17 cellular contexts compared by ENCODE assay signal in genomic region chr19:13007292-13008045, GRCh38. TPM values are rescaled to one million over a fixed set of nuclear protein-coding genes. Genes with fewer than 3 reads are reported as not detected.
DNase-seq lines count a peak whose midpoint lies in the region; ATAC-seq, FAIRE-seq and TF ChIP-seq lines count a peak whose summit lies in the region.
"Had no signal": no experiment of that assay in that cellular context is flagged by ENCODE, and none has a peak within 500 bp of the region (broad histone marks: within the 10 kb centered on the region; RNA-seq: fewer than 3 reads in every experiment).

No MANE protein-coding gene starts in this region.

- TF ChIP-seq CTCF in HFFc6 (IDR thresholded peaks at IDR 0.05), result peak; percentile 27
- TF ChIP-seq CTCF in dorsolateral prefrontal cortex (IDR thresholded peaks at IDR 0.05 in 54 of 56, conservative IDR thresholded peaks at IDR 0.05 in 2 of 56; ENCODE audit: low read depth in 1 of 56, partially characterized antibody in 56 of 56), result peak in 1 of 56 donors; percentile 12
- TF ChIP-seq CTCF in HepG2 (CRISPR knock-in tag; IDR thresholded peaks at IDR 0.05), result no peak

- no peaks in the 10 kb centered on the region for H3K9me3 Mint-ChIP-seq in HFFc6
- no peaks in the 10 kb centered on the region for H3K9me3 Mint-ChIP-seq in activated T-cell treated with anti-CD3 and anti-CD28 coated beads, Interleukin-2, amount 50 U/mL, for 4 hours
- H3K9me3 Mint-ChIP-seq: activated T-cell treated with anti-CD3 and anti-CD28 coated beads, Interleukin-2, amount 50 U/mL, for 24 hours; WTC11 had no signal

- H3K27me3 Mint-ChIP-seq in HFFc6 (ENCODE audit: insufficient read depth), result no peaks in the 10 kb centered on the region; the same call in 1 of the 2 replicates
- peaks cover 41% of the 10 kb centered on the region for H3K27me3 Mint-ChIP-seq in activated T-cell treated with anti-CD3 and anti-CD28 coated beads, Interleukin-2, amount 50 U/mL, for 4 hours (ENCODE audit: low read depth)

- peaks cover 4% of the 10 kb centered on the region; the same call in 1 of the 2 replicates for H3K36me3 Mint-ChIP-seq in HFFc6 (ENCODE audit: low read depth)
- H3K36me3 Mint-ChIP-seq in activated T-cell treated with anti-CD3 and anti-CD28 coated beads, Interleukin-2, amount 50 U/mL, for 4 hours (ENCODE audit: insufficient read depth), result peaks cover 3% of the 10 kb centered on the region
- H3K36me3 Mint-ChIP-seq: WTC11 had no signal

- no peak overlapping the region for H3K9ac ChIP-seq in HepG2 (ENCODE audit: insufficient read depth, low read depth, low read length)

- no peak overlapping the region for H2AFZ ChIP-seq in HepG2 (ENCODE audit: low read length)

- TF ChIP-seq EP300 in HepG2 (IDR thresholded peaks at IDR 0.05; ENCODE audit: low read depth in 2 of 2, low read length in 2 of 2), result no peak
- no peak for TF ChIP-seq EP300 in HepG2 (CRISPR knock-in tag; IDR thresholded peaks at IDR 0.05; ENCODE audit: borderline replicate concordance)

- no peak overlapping the region for H3K4me2 ChIP-seq in HepG2 (ENCODE audit: low read depth, low read length)

- POLR2A ChIA-PET in HepG2 (lab: Yijun Ruan, JAX), result interaction anchor here (3.8 kb wide), 1 partner anchor 53 kb away, joined by 16 read pairs; no protein-coding TSS in a partner anchor

- peaks cover 1% of the 10 kb centered on the region for H3K4me1 Mint-ChIP-seq in HFFc6 (ENCODE audit: low read depth)
- peaks cover under 1% of the 10 kb centered on the region for H3K4me1 Mint-ChIP-seq in activated T-cell treated with anti-CD3 and anti-CD28 coated beads, Interleukin-2, amount 50 U/mL, for 4 hours (ENCODE audit: low read depth)

- BruUV-seq in HepG2 (replicated peaks; lab: Mats Ljungman, UMichigan), result no TSS peak

- peaks cover 24% of the 10 kb centered on the region for H3K79me2 ChIP-seq in HepG2 (ENCODE audit: insufficient read depth, low read length)

- H3K27ac Mint-ChIP-seq in HFFc6, result no peak overlapping the region
- H3K27ac Mint-ChIP-seq: activated T-cell treated with anti-CD3 and anti-CD28 coated beads, Interleukin-2, amount 50 U/mL, for 24 hours; WTC11 had no signal

- H3K4me3 ChIP-seq in dorsolateral prefrontal cortex (peak overlapping the region in 2 of 59 donors; percentile 13 to 36), HepG2 (replicated peaks in 1 of 3; ENCODE audit: insufficient read depth in 1 of 3, low read depth in 2 of 3, low read length in 3 of 3) (no peak overlapping the region)
- H3K4me3 ChIP-seq: cardiac muscle cell had no signal

- H3K36me3 ChIP-seq in HepG2 (replicated peaks in 1 of 2; ENCODE audit: control insufficient read depth in 1 of 2, insufficient read depth in 2 of 2, low read length in 2 of 2), result peaks cover 3 to 4% of the 10 kb centered on the region in 2 experiments; a peak in 3 of 5 replicates
- H3K36me3 ChIP-seq: cardiac muscle cell had no signal

- in situ Hi-C loops in HepG2 (cut with HindIII; ENCODE audit: extremely low pct_ligation_motif_present, low pct_unique_long_range_greater_than_20kb), result no loop called here

- H3K4me3 Mint-ChIP-seq in HFFc6, result no peak overlapping the region
- no peak overlapping the region for H3K4me3 Mint-ChIP-seq in activated T-cell treated with anti-CD3 and anti-CD28 coated beads, Interleukin-2, amount 50 U/mL, for 4 hours
- H3K4me3 Mint-ChIP-seq: activated T-cell treated with anti-CD3 and anti-CD28 coated beads, Interleukin-2, amount 50 U/mL, for 24 hours; WTC11 had no signal

- H3K27me3 ChIP-seq in dorsolateral prefrontal cortex, result no peaks in the 10 kb centered on the region
- no peaks in the 10 kb centered on the region; a peak in 1 of 5 replicates for H3K27me3 ChIP-seq in HepG2 (ENCODE audit: control insufficient read depth in 1 of 2, insufficient read depth in 2 of 2, low read length in 2 of 2)

- H3K27ac ChIP-seq in dorsolateral prefrontal cortex (peak overlapping the region; percentile 15 to 100 (median 98)), HepG2 (ENCODE audit: extremely low read length, insufficient read depth, low read length) (no peak overlapping the region), temporal lobe (ENCODE audit: low read depth, low read length) (peak overlapping the region; percentile 86)
- H3K27ac ChIP-seq: cardiac muscle cell, foreskin keratinocyte had no signal

- intact Hi-C loops in dorsolateral prefrontal cortex (cut with DNase I), result no loop called here
- intact Hi-C loops in HepG2 (cut with micrococcal nuclease; ENCODE audit: unreplicated experiment), result no loop called here

- TF ChIP-seq POLR2A in HepG2 (IDR thresholded peaks at IDR 0.05; ENCODE audit: insufficient read depth in 1 of 2, low read depth in 2 of 2, low read length in 2 of 2), result no peak

- WGBS in HepG2 (ENCODE audit: low lambda C conversion rate), result 97% methylated on average over 15 of the region's 17 CpGs

- no peak for DNase-seq in HFFc6
- DNase-seq in dorsolateral prefrontal cortex, result peak in 1 of 10 donors; percentile 19
- DNase-seq in HepG2 (ENCODE audit: low spot score), result no peak
- DNase-seq in superior temporal gyrus (ENCODE audit: extremely low spot score), result no peak
- no peak for DNase-seq in activated T-cell treated with anti-CD3 and anti-CD28 coated beads, Interleukin-2, amount 50 U/mL, for 4 hours
- DNase-seq in NCI-H146 (lab: John Stamatoyannopoulos, UW), result no peak
- DNase-seq: activated T-cell treated with anti-CD3 and anti-CD28 coated beads, Interleukin-2, amount 50 U/mL, for 24 hours; foreskin keratinocyte; HCEC 1CT; mesendoderm; NCI-H2227 treated with DMSO at 0.1 percent for 48 hours had no signal

- peaks cover 14% of the 10 kb centered on the region for H3K4me1 ChIP-seq in HepG2 (ENCODE audit: insufficient read depth, low read length)

- CTCF ChIA-PET in HepG2 (lab: Yijun Ruan, JAX; ENCODE audit: low intra/inter-chr PET ratio, low total read pairs), result no interaction called here

- no peak for ATAC-seq in HepG2
- ATAC-seq in GM19452 (IDR thresholded peaks at IDR 0.05; ENCODE audit: unreplicated experiment), result no peak
- no peak for ATAC-seq in activated T-cell treated with anti-CD3 and anti-CD28 coated beads, Interleukin-2, amount 50 U/mL, for 4 hours
- ATAC-seq: foreskin keratinocyte, WTC11 had no signal

- H4K20me1 ChIP-seq in HepG2 (ENCODE audit: insufficient read depth, low read length), result no peaks in the 10 kb centered on the region

- TF ChIP-seq RAD21 in HepG2 (CRISPR knock-in tag; IDR thresholded peaks at IDR 0.05), result no peak

- H3K9me3 ChIP-seq in HepG2 (ENCODE audit: low read length), result no peaks in the 10 kb centered on the region

- no peak for FAIRE-seq in HepG2 (lab: Jason Lieb, UNC)
- FAIRE-seq: RCC 7860 had no signal

RNA-seq across cellular contexts. Expression of gene NFIX, which starts 12.2 kb away (rescaled TPM):
- 100 to 1,000 TPM; 129 to 161 (median 142) TPM for total RNA-seq in HFFc6 (2021; fragmentation: NEBNext Ultra II Directional; extraction: Animal tissue kit (Norgen Biotek cat#: 25700))
- total RNA-seq in dorsolateral prefrontal cortex (100 to 1,000 TPM; 219 to 402 (median 309) TPM), HepG2 (2016; rRNA removed; fragmentation: Illumina TruSeq; extraction: Trizol) (5.4 and 5.6 TPM in 2 replicates), temporal lobe (185 TPM)
- 16.3 and 20.2 TPM in 2 replicates for total RNA-seq in HepG2 (2016; cell fraction: cytosol; rRNA removed; fragmentation: Illumina TruSeq; extraction: Trizol; ENCODE audit: low read depth)
- total RNA-seq in HepG2 (2016; cell fraction: insoluble cytoplasmic fraction; rRNA removed; fragmentation: Illumina TruSeq; extraction: Trizol), result 4.6 and 4.7 TPM in 2 replicates
- 6.7 and 9.2 TPM in 2 replicates for total RNA-seq in HepG2 (2016; cell fraction: membrane; rRNA removed; fragmentation: Illumina TruSeq; extraction: Trizol)
- 4.9 and 6.0 TPM in 2 replicates for total RNA-seq in HepG2 (2016; cell fraction: nucleus; rRNA removed; fragmentation: Illumina TruSeq; extraction: Trizol)
- polyA plus RNA-seq in HepG2 (2011; rRNA removed), result 3.0 and 3.4 TPM in 2 replicates
- 1.4 and 1.6 TPM in 2 replicates for polyA plus RNA-seq in HepG2 (2011; cell fraction: cytosol; rRNA removed)
- polyA plus RNA-seq in HepG2 (2011; cell fraction: nucleus; rRNA removed), result 11.0 and 14.0 TPM in 2 replicates
- 9.0 and 12.2 TPM in 2 replicates for polyA plus RNA-seq in HepG2 (2012)
- 0.70 and 0.93 TPM in 2 replicates for polyA plus RNA-seq in HepG2 (2016; cell fraction: cytosol; fragmentation: Illumina TruSeq; extraction: Trizol; ENCODE audit: low read depth)
- polyA plus RNA-seq in HepG2 (2016; cell fraction: insoluble cytoplasmic fraction; fragmentation: Illumina TruSeq; extraction: Trizol; ENCODE audit: low read depth), result 8.8 and 11.9 TPM in 2 replicates
- 3.1 and 4.9 TPM in 2 replicates for polyA plus RNA-seq in HepG2 (2016; cell fraction: membrane; fragmentation: Illumina TruSeq; extraction: Trizol; ENCODE audit: low read depth)
- polyA plus RNA-seq in HepG2 (2016; cell fraction: nucleus; fragmentation: Illumina TruSeq; extraction: Trizol; ENCODE audit: insufficient read depth, low read depth), result 14.6 and 14.7 TPM in 2 replicates
- 0.82 and 6.2 TPM in 2 replicates for polyA minus RNA-seq in HepG2 (2011; rRNA and poly(A)+ RNA removed; ENCODE audit: low replicate concordance)
- polyA minus RNA-seq in HepG2 (2011; cell fraction: cytosol; rRNA and poly(A)+ RNA removed), result 5.0 and 6.2 TPM in 2 replicates
- 6.8 and 7.7 TPM in 2 replicates for polyA minus RNA-seq in HepG2 (2011; cell fraction: nucleus; rRNA and poly(A)+ RNA removed)
- 10 to 100 TPM; 11.1 to 20.4 (median 16.1) TPM for total RNA-seq in activated T-cell treated with anti-CD3 and anti-CD28 coated beads, Interleukin-2, amount 50 U/mL, for 4 hours
- total RNA-seq: cardiac muscle cell had no signal
- polyA plus RNA-seq: cardiac muscle cell had no signal

RNA-seq across cellular contexts. Expression of gene DAND5, which starts 38.1 kb away (rescaled TPM):
- not detected for total RNA-seq in HFFc6 (2021; fragmentation: NEBNext Ultra II Directional; extraction: Animal tissue kit (Norgen Biotek cat#: 25700))
- total RNA-seq in dorsolateral prefrontal cortex (1 to 10 TPM in 1 of 120 experiments, under 1 TPM in 49, not detected in 70; 0.14 to 1.1 (median 0.35) TPM), HepG2 (2016; rRNA removed; fragmentation: Illumina TruSeq; extraction: Trizol) (not detected in 2 replicates), temporal lobe (not detected)
- not detected in 2 replicates for total RNA-seq in HepG2 (2016; cell fraction: cytosol; rRNA removed; fragmentation: Illumina TruSeq; extraction: Trizol; ENCODE audit: low read depth)
- total RNA-seq in HepG2 (2016; cell fraction: insoluble cytoplasmic fraction; rRNA removed; fragmentation: Illumina TruSeq; extraction: Trizol), result not detected in 2 replicates
- total RNA-seq in HepG2 (2016; cell fraction: membrane; rRNA removed; fragmentation: Illumina TruSeq; extraction: Trizol), result not detected in 2 replicates
- total RNA-seq in HepG2 (2016; cell fraction: nucleus; rRNA removed; fragmentation: Illumina TruSeq; extraction: Trizol), result not detected in 2 replicates
- 0.04 TPM in 1 of 2 replicates, not detected in the other for polyA plus RNA-seq in HepG2 (2011; rRNA removed)
- polyA plus RNA-seq in HepG2 (2011; cell fraction: cytosol; rRNA removed), result 0.03 and 0.04 TPM in 2 replicates
- 0.10 and 0.13 TPM in 2 replicates for polyA plus RNA-seq in HepG2 (2011; cell fraction: nucleus; rRNA removed)
- not detected in 2 replicates for polyA plus RNA-seq in HepG2 (2012)
- polyA plus RNA-seq in HepG2 (2016; cell fraction: cytosol; fragmentation: Illumina TruSeq; extraction: Trizol; ENCODE audit: low read depth), result not detected in 2 replicates
- not detected in 2 replicates for polyA plus RNA-seq in HepG2 (2016; cell fraction: insoluble cytoplasmic fraction; fragmentation: Illumina TruSeq; extraction: Trizol; ENCODE audit: low read depth)
- polyA plus RNA-seq in HepG2 (2016; cell fraction: membrane; fragmentation: Illumina TruSeq; extraction: Trizol; ENCODE audit: low read depth), result not detected in 2 replicates
- polyA plus RNA-seq in HepG2 (2016; cell fraction: nucleus; fragmentation: Illumina TruSeq; extraction: Trizol; ENCODE audit: insufficient read depth, low read depth), result not detected in 2 replicates
- polyA minus RNA-seq in HepG2 (2011; rRNA and poly(A)+ RNA removed; ENCODE audit: low replicate concordance), result 0.40 TPM in 1 of 2 replicates, not detected in the other
- polyA minus RNA-seq in HepG2 (2011; cell fraction: cytosol; rRNA and poly(A)+ RNA removed), result not detected in 2 replicates
- polyA minus RNA-seq in HepG2 (2011; cell fraction: nucleus; rRNA and poly(A)+ RNA removed), result not detected in 2 replicates
- not detected for total RNA-seq in activated T-cell treated with anti-CD3 and anti-CD28 coated beads, Interleukin-2, amount 50 U/mL, for 4 hours
- total RNA-seq: cardiac muscle cell, LHCN-M2 had no signal

RNA-seq across cellular contexts. Expression of gene GADD45GIP1, which starts 50.4 kb away (rescaled TPM):
- 10 to 100 TPM; 34.3 to 54.3 (median 46.9) TPM for total RNA-seq in HFFc6 (2021; fragmentation: NEBNext Ultra II Directional; extraction: Animal tissue kit (Norgen Biotek cat#: 25700))
- total RNA-seq in dorsolateral prefrontal cortex (10 to 100 TPM; 11.9 to 33.8 (median 19.3) TPM), HepG2 (2016; rRNA removed; fragmentation: Illumina TruSeq; extraction: Trizol) (24.6 and 37.4 TPM in 2 replicates), temporal lobe (13.5 TPM)
- total RNA-seq in HepG2 (2016; cell fraction: cytosol; rRNA removed; fragmentation: Illumina TruSeq; extraction: Trizol; ENCODE audit: low read depth), result 14.3 and 14.8 TPM in 2 replicates
- total RNA-seq in HepG2 (2016; cell fraction: insoluble cytoplasmic fraction; rRNA removed; fragmentation: Illumina TruSeq; extraction: Trizol), result 25.1 and 41.7 TPM in 2 replicates
- 14.2 and 15.7 TPM in 2 replicates for total RNA-seq in HepG2 (2016; cell fraction: membrane; rRNA removed; fragmentation: Illumina TruSeq; extraction: Trizol)
- total RNA-seq in HepG2 (2016; cell fraction: nucleus; rRNA removed; fragmentation: Illumina TruSeq; extraction: Trizol), result 8.8 and 9.5 TPM in 2 replicates
- 30.7 and 31.9 TPM in 2 replicates for polyA plus RNA-seq in HepG2 (2011; rRNA removed)
- 33.0 and 52.1 TPM in 2 replicates for polyA plus RNA-seq in HepG2 (2011; cell fraction: cytosol; rRNA removed)
- polyA plus RNA-seq in HepG2 (2011; cell fraction: nucleus; rRNA removed), result 13.9 and 14.0 TPM in 2 replicates
- polyA plus RNA-seq in HepG2 (2012), result 19.0 and 20.6 TPM in 2 replicates
- polyA plus RNA-seq in HepG2 (2016; cell fraction: cytosol; fragmentation: Illumina TruSeq; extraction: Trizol; ENCODE audit: low read depth), result 24.7 and 26.7 TPM in 2 replicates
- 71.6 and 84.3 TPM in 2 replicates for polyA plus RNA-seq in HepG2 (2016; cell fraction: insoluble cytoplasmic fraction; fragmentation: Illumina TruSeq; extraction: Trizol; ENCODE audit: low read depth)
- polyA plus RNA-seq in HepG2 (2016; cell fraction: membrane; fragmentation: Illumina TruSeq; extraction: Trizol; ENCODE audit: low read depth), result 20.1 and 21.0 TPM in 2 replicates
- 27.9 and 29.2 TPM in 2 replicates for polyA plus RNA-seq in HepG2 (2016; cell fraction: nucleus; fragmentation: Illumina TruSeq; extraction: Trizol; ENCODE audit: insufficient read depth, low read depth)
- 6.2 and 12.6 TPM in 2 replicates for polyA minus RNA-seq in HepG2 (2011; rRNA and poly(A)+ RNA removed; ENCODE audit: low replicate concordance)
- polyA minus RNA-seq in HepG2 (2011; cell fraction: cytosol; rRNA and poly(A)+ RNA removed), result 9.9 and 11.7 TPM in 2 replicates
- 3.2 and 3.7 TPM in 2 replicates for polyA minus RNA-seq in HepG2 (2011; cell fraction: nucleus; rRNA and poly(A)+ RNA removed)
- total RNA-seq in activated T-cell treated with anti-CD3 and anti-CD28 coated beads, Interleukin-2, amount 50 U/mL, for 4 hours, result 10 to 100 TPM; 60.5 to 65.2 (median 61.8) TPM
